ENCODE assay signal across 16 cellular contexts in genomic region chr9:93256878-93257807, GRCh38.
DNase-seq lines count a peak whose midpoint lies in the region; ATAC-seq, FAIRE-seq and TF ChIP-seq lines count a peak whose summit lies in the region.
"Had no signal": no experiment of that assay in that cellular context is flagged by ENCODE, and none has a peak within 500 bp of the region (broad histone marks: within the 10 kb centered on the region; RNA-seq: fewer than 3 reads in every experiment).

No MANE protein-coding gene starts in this region.

- no peaks in the 10 kb centered on the region for H3K4me1 ChIP-seq in H9 (ENCODE audit: insufficient read depth, low read length)
- no peaks in the 10 kb centered on the region for H3K4me1 ChIP-seq in kidney (ENCODE audit: control insufficient read depth in 1 of 2, insufficient read depth in 1 of 2, low read depth in 1 of 2, low read length in 2 of 2)
- peaks cover under 1% of the 10 kb centered on the region for H3K4me1 ChIP-seq in psoas muscle
- H3K4me1 ChIP-seq: prostate gland, uterus had no signal

- no peaks in the 10 kb centered on the region for H3K9me3 Mint-ChIP-seq in activated CD4-positive, alpha-beta T cell treated with anti-CD3 and anti-CD28 coated beads for 36 hours (ENCODE audit: low read depth)
- no peaks in the 10 kb centered on the region for H3K9me3 Mint-ChIP-seq in activated CD4-positive, alpha-beta T cell treated with anti-CD3 and anti-CD28 coated beads, Interleukin-2, amount 10 ng/mL, durations not matched to agents 24 days and 14 days
- H3K9me3 Mint-ChIP-seq in H9 = no peaks in the 10 kb centered on the region
- H3K9me3 Mint-ChIP-seq: activated naive CD8-positive, alpha-beta T cell treated with anti-CD3 and anti-CD28 coated beads for 36 hours had no signal

- H2BK15ac ChIP-seq in H9 (ENCODE audit: low read depth, low read length) = no peak overlapping the region

- H4K91ac ChIP-seq in H9 (ENCODE audit: insufficient read length, low read depth, low read length) = no peak overlapping the region

- H3K27me3 Mint-ChIP-seq in activated CD4-positive, alpha-beta T cell treated with anti-CD3 and anti-CD28 coated beads for 36 hours = no peaks in the 10 kb centered on the region
- H3K27me3 Mint-ChIP-seq in activated CD4-positive, alpha-beta T cell treated with anti-CD3 and anti-CD28 coated beads, Interleukin-2, amount 10 ng/mL, durations not matched to agents 24 days and 14 days = no peaks in the 10 kb centered on the region
- H3K27me3 Mint-ChIP-seq in H9 (ENCODE audit: low read depth) = no peaks in the 10 kb centered on the region
- H3K27me3 Mint-ChIP-seq: activated naive CD8-positive, alpha-beta T cell treated with anti-CD3 and anti-CD28 coated beads for 36 hours had no signal

- H2BK20ac ChIP-seq in H9 (ENCODE audit: low read depth, low read length, poor library complexity, severe bottlenecking) = no peak overlapping the region

- no peak overlapping the region for H3K27ac Mint-ChIP-seq in activated CD4-positive, alpha-beta T cell treated with anti-CD3 and anti-CD28 coated beads for 36 hours
- H3K27ac Mint-ChIP-seq in activated CD4-positive, alpha-beta T cell treated with anti-CD3 and anti-CD28 coated beads, Interleukin-2, amount 10 ng/mL, durations not matched to agents 24 days and 14 days = no peak overlapping the region
- peak overlapping the region in 2 of 3 experiments; percentile 1 to 37; a peak in 2 of 7 replicates for H3K27ac Mint-ChIP-seq in H9
- H3K27ac Mint-ChIP-seq: activated naive CD8-positive, alpha-beta T cell treated with anti-CD3 and anti-CD28 coated beads for 36 hours had no signal

- H3K36me3 Mint-ChIP-seq in activated CD4-positive, alpha-beta T cell treated with anti-CD3 and anti-CD28 coated beads for 36 hours (ENCODE audit: low read depth) = no peaks in the 10 kb centered on the region
- no peaks in the 10 kb centered on the region for H3K36me3 Mint-ChIP-seq in activated CD4-positive, alpha-beta T cell treated with anti-CD3 and anti-CD28 coated beads, Interleukin-2, amount 10 ng/mL, durations not matched to agents 24 days and 14 days (ENCODE audit: low read depth)
- peaks cover 5 to 8% (median 7%) of the 10 kb centered on the region in 3 experiments for H3K36me3 Mint-ChIP-seq in H9 (ENCODE audit: insufficient read depth in 1 of 3, low read depth in 3 of 3)
- H3K36me3 Mint-ChIP-seq: activated naive CD8-positive, alpha-beta T cell treated with anti-CD3 and anti-CD28 coated beads for 36 hours had no signal

- no peak overlapping the region for H4K5ac ChIP-seq in H9 (ENCODE audit: insufficient read length, low read depth, low read length)

- no peak overlapping the region for H3T11ph ChIP-seq in H9 (ENCODE audit: low read length)

- H3K4me3 ChIP-seq in kidney (ENCODE audit: low read length in 2 of 2) (no peak overlapping the region), psoas muscle (no peak overlapping the region), MG63 (no peak overlapping the region)
- H3K4me3 ChIP-seq: prostate gland, uterus had no signal

- H3K27me3 ChIP-seq in H9 (ENCODE audit: insufficient read depth, low read length) = no peaks in the 10 kb centered on the region
- H3K27me3 ChIP-seq in psoas muscle (ENCODE audit: insufficient read depth in 3 of 3, low read length in 2 of 3) = no peaks in the 10 kb centered on the region
- H3K27me3 ChIP-seq in MG63 = no peaks in the 10 kb centered on the region
- H3K27me3 ChIP-seq: uterus had no signal

- no peak overlapping the region for H3K56ac ChIP-seq in H9 (ENCODE audit: insufficient read length, low read depth, low read length)

- H3K4me3 Mint-ChIP-seq in activated CD4-positive, alpha-beta T cell treated with anti-CD3 and anti-CD28 coated beads for 36 hours = no peak overlapping the region
- H3K4me3 Mint-ChIP-seq in activated CD4-positive, alpha-beta T cell treated with anti-CD3 and anti-CD28 coated beads, Interleukin-2, amount 10 ng/mL, durations not matched to agents 24 days and 14 days = no peak overlapping the region
- H3K4me3 Mint-ChIP-seq in H9 = no peak overlapping the region; a peak in 1 of 5 replicates
- H3K4me3 Mint-ChIP-seq: activated naive CD8-positive, alpha-beta T cell treated with anti-CD3 and anti-CD28 coated beads for 36 hours had no signal

- H3K18ac ChIP-seq in H9 (ENCODE audit: insufficient read length, low read depth, low read length) = no peak overlapping the region

- H3K27ac ChIP-seq in H9 (ENCODE audit: insufficient read length, low read depth, low read length) = no peak overlapping the region
- H3K27ac ChIP-seq in kidney (ENCODE audit: low read depth in 2 of 2, low read length in 2 of 2) = no peak overlapping the region
- no peak overlapping the region for H3K27ac ChIP-seq in psoas muscle
- H3K27ac ChIP-seq: prostate gland, uterus had no signal

- no peak overlapping the region for H2AFZ ChIP-seq in H9 (ENCODE audit: low read length)

- no peaks in the 10 kb centered on the region for H3K79me1 ChIP-seq in H9 (ENCODE audit: insufficient read depth, low read depth, low read length, poor library complexity, severe bottlenecking)

- H3K4ac ChIP-seq in H9 (ENCODE audit: low read depth, low read length) = no peak overlapping the region

- no CpG with 5 or more reads among the region's 22 CpGs for WGBS in H9 (ENCODE audit: extremely low coverage, insufficient read length, low lambda C conversion rate)
- 76 to 83% (median 78%) methylated on average over 19 to 22 of the region's 22 CpGs for WGBS in psoas muscle, 3 donors

- no peak overlapping the region for H4K8ac ChIP-seq in H9 (replicated peaks; ENCODE audit: insufficient read length, low read depth, low read length)

- H2AK5ac ChIP-seq in H9 (ENCODE audit: insufficient read length, low read length) = no peak overlapping the region

- no peak overlapping the region for H3K4me2 ChIP-seq in H9 (ENCODE audit: insufficient read depth, insufficient read length, low read length)

- ATAC-seq in activated CD4-positive, alpha-beta T cell treated with anti-CD3 and anti-CD28 coated beads for 36 hours = no peak
- ATAC-seq in psoas muscle = peak in 3 of 4 donors; percentile 20 to 26 (median 24)
- ATAC-seq in GM21390 (IDR thresholded peaks at IDR 0.05; ENCODE audit: unreplicated experiment) = no peak

- no peaks in the 10 kb centered on the region for H3K36me3 ChIP-seq in kidney (ENCODE audit: control insufficient read depth in 1 of 2, insufficient read depth in 2 of 2, low read length in 2 of 2)
- H3K36me3 ChIP-seq in psoas muscle (ENCODE audit: insufficient read depth in 1 of 2, low read depth in 1 of 2) = no peaks in the 10 kb centered on the region
- no peaks in the 10 kb centered on the region for H3K36me3 ChIP-seq in MG63
- H3K36me3 ChIP-seq: prostate gland, uterus had no signal

- TF ChIP-seq CTCF in H9 (conservative IDR thresholded peaks at IDR 0.05) = no peak
- TF ChIP-seq CTCF in kidney (IDR thresholded peaks at IDR 0.05; ENCODE audit: borderline replicate concordance, extremely low read depth, insufficient read depth) = no peak
- TF ChIP-seq CTCF in psoas muscle (IDR thresholded peaks at IDR 0.05) = no peak

- H3K23me2 ChIP-seq in H9 (ENCODE audit: insufficient read length, low read depth, low read length, poor library complexity, severe bottlenecking) = no peaks in the 10 kb centered on the region

- H4K20me1 ChIP-seq in H9 (ENCODE audit: control insufficient read depth, insufficient read depth, insufficient read length) = peaks cover 2% of the 10 kb centered on the region

- no peak for FAIRE-seq in kidney (lab: Jason Lieb, UNC)

- H3K23ac ChIP-seq in H9 (ENCODE audit: insufficient read length, low read depth, low read length) = no peak overlapping the region

- POLR2A ChIA-PET in activated CD4-positive, alpha-beta T cell treated with anti-CD3 and anti-CD28 coated beads for 36 hours (lab: Charles Lee) = no interaction called here

- no peak overlapping the region for H2BK12ac ChIP-seq in H9 (ENCODE audit: insufficient read length, low read depth, low read length)

- CTCF ChIA-PET in activated CD4-positive, alpha-beta T cell treated with anti-CD3 and anti-CD28 coated beads for 36 hours (lab: Charles Lee) = interaction anchor here (1.0 kb wide), 1 partner anchor 20 kb away, joined by 3 read pairs; no protein-coding TSS in a partner anchor

- no peaks in the 10 kb centered on the region for H3K4me1 Mint-ChIP-seq in activated CD4-positive, alpha-beta T cell treated with anti-CD3 and anti-CD28 coated beads for 36 hours
- H3K4me1 Mint-ChIP-seq in activated CD4-positive, alpha-beta T cell treated with anti-CD3 and anti-CD28 coated beads, Interleukin-2, amount 10 ng/mL, durations not matched to agents 24 days and 14 days = no peaks in the 10 kb centered on the region
- 0 out of 4 replicates have a peak, but pooled peaks cover 0 to 7% of the 10 kb centered on the region in 2 experiments for H3K4me1 Mint-ChIP-seq in H9
- H3K4me1 Mint-ChIP-seq: activated naive CD8-positive, alpha-beta T cell treated with anti-CD3 and anti-CD28 coated beads for 36 hours had no signal

- H3K9me3 ChIP-seq in H9 (ENCODE audit: control insufficient read depth, low read depth, low read length) (no peaks in the 10 kb centered on the region), kidney (ENCODE audit: control insufficient read depth in 1 of 2, low read length in 2 of 2) (no peaks in the 10 kb centered on the region), psoas muscle (no peaks in the 10 kb centered on the region), MG63 (no peaks in the 10 kb centered on the region)
- H3K9me3 ChIP-seq: prostate gland, uterus had no signal

- H2BK5ac ChIP-seq in H9 (ENCODE audit: insufficient read length, low read length) = no peak overlapping the region

- peak; percentile 3 for DNase-seq in activated CD4-positive, alpha-beta T cell treated with anti-CD3 and anti-CD28 coated beads for 36 hours
- no peak for DNase-seq in activated CD4-positive, alpha-beta T cell treated with anti-CD3 and anti-CD28 coated beads, Interleukin-2, amount 10 ng/mL, durations not matched to agents 24 days and 14 days
- DNase-seq in H9 (peak; percentile 21), kidney (peak; percentile 68), psoas muscle (peak in 1 of 2 donors; percentile 40), MG63 (no peak), SW480 (ENCODE audit: low spot score) (no peak)
- DNase-seq: activated naive CD8-positive, alpha-beta T cell treated with anti-CD3 and anti-CD28 coated beads for 36 hours; central memory CD4-positive, alpha-beta T cell; DMS53; hippocampal formation; NCI-H69; stimulated activated naive CD4-positive, alpha-beta T cell treated with Interleukin-2 at 50 U/mL for 16 hours had no signal

- H3K14ac ChIP-seq in H9 (ENCODE audit: insufficient read depth, low read length) = no peak overlapping the region; the same call in 1 of the 2 replicates

- H2BK120ac ChIP-seq in H9 (ENCODE audit: low read depth, low read length, poor library complexity, severe bottlenecking) = no peak overlapping the region

- H3K79me2 ChIP-seq in H9 (ENCODE audit: insufficient read depth, low read length) = no peaks in the 10 kb centered on the region

- intact Hi-C loops in activated CD4-positive, alpha-beta T cell treated with anti-CD3 and anti-CD28 coated beads for 36 hours (cut with DNase I, micrococcal nuclease) = no loop called here
- intact Hi-C loops in activated CD4-positive, alpha-beta T cell treated with anti-CD3 and anti-CD28 coated beads, Interleukin-2, amount 10 ng/mL, durations not matched to agents 24 days and 14 days (cut with micrococcal nuclease) = no loop called here
- intact Hi-C loops in kidney (cut with DNase I) = no loop called here
- intact Hi-C loops in psoas muscle (cut with DNase I) = no loop called here

- H3K9ac ChIP-seq in H9 (ENCODE audit: extremely low read depth, insufficient read length, low read length) (no peak overlapping the region), kidney (ENCODE audit: low read length in 2 of 2) (no peak overlapping the region)

Comparison
In these comparisons a context has a peak if more than half of its experiments do, and no peak if none do; other contexts are left out.
1. DNase-seq: peak in activated CD4-positive, alpha-beta T cell treated with anti-CD3 and anti-CD28 coated beads for 36 hours (single experiment), H9 (single experiment) and kidney (single experiment); none in activated CD4-positive, alpha-beta T cell treated with anti-CD3 and anti-CD28 coated beads, Interleukin-2, amount 10 ng/mL, durations not matched to agents 24 days and 14 days (single experiment), MG63 (single experiment) and SW480 (single experiment).
2. ATAC-seq: peak in psoas muscle (3 of 4); none in activated CD4-positive, alpha-beta T cell treated with anti-CD3 and anti-CD28 coated beads for 36 hours (single experiment) and GM21390 (single experiment).
3. H3K27ac Mint-ChIP-seq: peak in H9 (2 of 3); none in activated CD4-positive, alpha-beta T cell treated with anti-CD3 and anti-CD28 coated beads for 36 hours (single experiment) and activated CD4-positive, alpha-beta T cell treated with anti-CD3 and anti-CD28 coated beads, Interleukin-2, amount 10 ng/mL, durations not matched to agents 24 days and 14 days (single experiment).